1 cellular context compared by ENCODE assay signal in the genomic region with DNA sequence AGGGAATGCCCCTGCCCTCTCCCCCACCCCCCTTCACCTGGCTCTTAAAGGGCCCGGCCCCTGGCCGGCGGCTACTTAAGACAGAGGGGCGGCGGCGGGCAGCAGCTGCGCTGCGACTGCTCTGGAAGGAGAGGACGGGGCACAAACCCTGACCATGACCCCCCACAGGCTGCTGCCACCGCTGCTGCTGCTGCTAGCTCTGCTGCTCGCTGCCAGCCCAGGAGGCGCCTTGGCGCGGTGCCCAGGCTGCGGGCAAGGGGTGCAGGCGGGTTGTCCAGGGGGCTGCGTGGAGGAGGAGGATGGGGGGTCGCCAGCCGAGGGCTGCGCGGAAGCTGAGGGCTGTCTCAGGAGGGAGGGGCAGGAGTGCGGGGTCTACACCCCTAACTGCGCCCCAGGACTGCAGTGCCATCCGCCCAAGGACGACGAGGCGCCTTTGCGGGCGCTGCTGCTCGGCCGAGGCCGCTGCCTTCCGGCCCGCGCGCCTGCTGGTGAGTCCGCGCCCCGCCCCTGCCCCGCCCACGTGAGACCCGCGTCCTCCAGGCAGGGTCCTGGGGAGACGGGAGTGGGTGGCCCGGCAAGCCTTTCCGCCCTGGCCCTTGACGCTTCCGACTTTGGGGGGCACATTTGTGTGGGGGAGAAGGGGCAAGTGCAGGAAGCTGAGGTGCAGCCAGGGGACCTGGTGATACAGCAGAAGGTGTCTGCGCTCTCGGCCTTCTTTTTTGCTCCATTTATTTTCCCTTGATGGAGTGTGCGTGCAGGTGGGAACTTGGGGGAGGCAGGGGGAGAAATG.
TF ChIP-seq lines count a peak whose summit lies in the region.

A gene with protein sequence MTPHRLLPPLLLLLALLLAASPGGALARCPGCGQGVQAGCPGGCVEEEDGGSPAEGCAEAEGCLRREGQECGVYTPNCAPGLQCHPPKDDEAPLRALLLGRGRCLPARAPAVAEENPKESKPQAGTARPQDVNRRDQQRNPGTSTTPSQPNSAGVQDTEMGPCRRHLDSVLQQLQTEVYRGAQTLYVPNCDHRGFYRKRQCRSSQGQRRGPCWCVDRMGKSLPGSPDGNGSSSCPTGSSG (plus strand): TSS at position 104 of the 790 bp plus-strand sequence. CDS start 51 bp downstream, at position 155.

TF ChIP-seq in HepG2, 621 proteins besides CTCF, POLR2A, EP300 and RAD21 (continued from another document and continues in another):
- TF ChIP-seq, protein P1, sequence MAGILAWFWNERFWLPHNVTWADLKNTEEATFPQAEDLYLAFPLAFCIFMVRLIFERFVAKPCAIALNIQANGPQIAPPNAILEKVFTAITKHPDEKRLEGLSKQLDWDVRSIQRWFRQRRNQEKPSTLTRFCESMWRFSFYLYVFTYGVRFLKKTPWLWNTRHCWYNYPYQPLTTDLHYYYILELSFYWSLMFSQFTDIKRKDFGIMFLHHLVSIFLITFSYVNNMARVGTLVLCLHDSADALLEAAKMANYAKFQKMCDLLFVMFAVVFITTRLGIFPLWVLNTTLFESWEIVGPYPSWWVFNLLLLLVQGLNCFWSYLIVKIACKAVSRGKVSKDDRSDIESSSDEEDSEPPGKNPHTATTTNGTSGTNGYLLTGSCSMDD (CRISPR knock-in tag; IDR thresholded peaks at IDR 0.05): no peak
- TF ChIP-seq ZNF652 (CRISPR knock-in tag; IDR thresholded peaks at IDR 0.05; ENCODE audit: borderline replicate concordance, low read depth) (no peak), HHEX (CRISPR knock-in tag; IDR thresholded peaks at IDR 0.05) (no peak), ZNF468 (CRISPR knock-in tag; IDR thresholded peaks at IDR 0.05) (no peak), ZNF768 (CRISPR knock-in tag; IDR thresholded peaks at IDR 0.05) (peak; percentile 21; the same call in 1 of the 2 replicates), EED (CRISPR knock-in tag; IDR thresholded peaks at IDR 0.05) (no peak), TARDBP (CRISPR knock-in tag; IDR thresholded peaks at IDR 0.05) (no peak), TAF1 (CRISPR knock-in tag; IDR thresholded peaks at IDR 0.05) (no peak; the same call in 1 of the 2 replicates), ZNF670 (CRISPR knock-in tag; IDR thresholded peaks at IDR 0.05; ENCODE audit: borderline replicate concordance) (no peak), KDM4B (CRISPR knock-in tag; IDR thresholded peaks at IDR 0.05) (no peak), NCOA5 (CRISPR knock-in tag; IDR thresholded peaks at IDR 0.05) (no peak), ZNF17 (CRISPR knock-in tag; IDR thresholded peaks at IDR 0.05) (no peak), SSRP1 (CRISPR knock-in tag; IDR thresholded peaks at IDR 0.05) (no peak), POLR2G (IDR thresholded peaks at IDR 0.05; ENCODE audit: low read depth, low read length) (peak; percentile 22; the same call in 1 of the 2 replicates), MYC (CRISPR knock-in tag; IDR thresholded peaks at IDR 0.05; ENCODE audit: borderline replicate concordance) (peak; percentile 64), ZNF552 (CRISPR knock-in tag; IDR thresholded peaks at IDR 0.05; ENCODE audit: borderline replicate concordance) (0 out of 2 replicates have a peak, but pooled peaks have one; percentile 19), SRSF9 (IDR thresholded peaks at IDR 0.05; ENCODE audit: borderline replicate concordance, insufficient read depth, low read depth, low read length, poor library complexity, severe bottlenecking) (no peak), SMC3 (IDR thresholded peaks at IDR 0.05; ENCODE audit: low read length) (no peak), FOXA1 (IDR thresholded peaks at IDR 0.05) (no peak), FOXA1 (CRISPR knock-in tag; IDR thresholded peaks at IDR 0.05) (no peak), GATA4 (IDR thresholded peaks at IDR 0.05; ENCODE audit: borderline replicate concordance, low read depth) (no peak), MAZ (IDR thresholded peaks at IDR 0.05; ENCODE audit: borderline replicate concordance, low read depth, low read length) (no peak), MAZ (CRISPR knock-in tag; IDR thresholded peaks at IDR 0.05; ENCODE audit: low read depth) (no peak), HDAC2 (CRISPR knock-in tag; IDR thresholded peaks at IDR 0.05) (0 out of 2 replicates have a peak, but pooled peaks have one; percentile 36), CBX2 (IDR thresholded peaks at IDR 0.05; ENCODE audit: low read depth, low read length) (no peak), CBX2 (CRISPR knock-in tag; IDR thresholded peaks at IDR 0.05; ENCODE audit: low read depth) (no peak), ETV5 (CRISPR knock-in tag; IDR thresholded peaks at IDR 0.05; ENCODE audit: borderline replicate concordance) (peak; percentile 76), ZNF333 (CRISPR knock-in tag; IDR thresholded peaks at IDR 0.05; ENCODE audit: borderline replicate concordance) (no peak)
- TF ChIP-seq, protein P2, sequence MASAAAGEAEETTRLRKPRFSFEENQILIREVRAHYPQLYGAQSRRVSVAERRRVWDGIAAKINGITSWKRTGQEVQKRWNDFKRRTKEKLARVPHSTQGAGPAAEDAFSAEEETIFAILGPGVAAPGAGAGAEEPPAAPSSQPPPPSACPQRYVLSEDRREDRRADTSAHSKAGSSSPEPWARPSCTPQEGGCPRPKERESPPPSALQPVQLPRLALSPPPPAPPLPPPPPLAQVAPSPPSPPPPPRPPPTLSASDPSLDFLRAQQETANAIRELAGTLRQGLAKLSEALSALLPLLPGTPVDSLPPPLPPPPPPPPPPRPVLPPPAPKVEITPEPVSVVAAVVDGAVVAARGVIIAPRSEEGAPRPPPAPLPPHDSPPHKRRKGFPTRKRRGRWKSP (CRISPR knock-in tag; IDR thresholded peaks at IDR 0.05): no peak
- TF ChIP-seq, protein P3, sequence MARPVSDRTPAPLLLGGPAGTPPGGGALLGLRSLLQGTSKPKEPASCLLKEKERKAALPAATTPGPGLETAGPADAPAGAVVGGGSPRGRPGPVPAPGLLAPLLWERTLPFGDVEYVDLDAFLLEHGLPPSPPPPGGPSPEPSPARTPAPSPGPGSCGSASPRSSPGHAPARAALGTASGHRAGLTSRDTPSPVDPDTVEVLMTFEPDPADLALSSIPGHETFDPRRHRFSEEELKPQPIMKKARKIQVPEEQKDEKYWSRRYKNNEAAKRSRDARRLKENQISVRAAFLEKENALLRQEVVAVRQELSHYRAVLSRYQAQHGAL (CRISPR knock-in tag; IDR thresholded peaks at IDR 0.05; ENCODE audit: not compliant biosample characterization): no peak
- TF ChIP-seq, protein P4, sequence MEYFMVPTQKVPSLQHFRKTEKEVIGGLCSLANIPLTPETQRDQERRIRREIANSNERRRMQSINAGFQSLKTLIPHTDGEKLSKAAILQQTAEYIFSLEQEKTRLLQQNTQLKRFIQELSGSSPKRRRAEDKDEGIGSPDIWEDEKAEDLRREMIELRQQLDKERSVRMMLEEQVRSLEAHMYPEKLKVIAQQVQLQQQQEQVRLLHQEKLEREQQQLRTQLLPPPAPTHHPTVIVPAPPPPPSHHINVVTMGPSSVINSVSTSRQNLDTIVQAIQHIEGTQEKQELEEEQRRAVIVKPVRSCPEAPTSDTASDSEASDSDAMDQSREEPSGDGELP (IDR thresholded peaks at IDR 0.05; ENCODE audit: borderline replicate concordance, low read depth): no peak
- TF ChIP-seq, protein P5, sequence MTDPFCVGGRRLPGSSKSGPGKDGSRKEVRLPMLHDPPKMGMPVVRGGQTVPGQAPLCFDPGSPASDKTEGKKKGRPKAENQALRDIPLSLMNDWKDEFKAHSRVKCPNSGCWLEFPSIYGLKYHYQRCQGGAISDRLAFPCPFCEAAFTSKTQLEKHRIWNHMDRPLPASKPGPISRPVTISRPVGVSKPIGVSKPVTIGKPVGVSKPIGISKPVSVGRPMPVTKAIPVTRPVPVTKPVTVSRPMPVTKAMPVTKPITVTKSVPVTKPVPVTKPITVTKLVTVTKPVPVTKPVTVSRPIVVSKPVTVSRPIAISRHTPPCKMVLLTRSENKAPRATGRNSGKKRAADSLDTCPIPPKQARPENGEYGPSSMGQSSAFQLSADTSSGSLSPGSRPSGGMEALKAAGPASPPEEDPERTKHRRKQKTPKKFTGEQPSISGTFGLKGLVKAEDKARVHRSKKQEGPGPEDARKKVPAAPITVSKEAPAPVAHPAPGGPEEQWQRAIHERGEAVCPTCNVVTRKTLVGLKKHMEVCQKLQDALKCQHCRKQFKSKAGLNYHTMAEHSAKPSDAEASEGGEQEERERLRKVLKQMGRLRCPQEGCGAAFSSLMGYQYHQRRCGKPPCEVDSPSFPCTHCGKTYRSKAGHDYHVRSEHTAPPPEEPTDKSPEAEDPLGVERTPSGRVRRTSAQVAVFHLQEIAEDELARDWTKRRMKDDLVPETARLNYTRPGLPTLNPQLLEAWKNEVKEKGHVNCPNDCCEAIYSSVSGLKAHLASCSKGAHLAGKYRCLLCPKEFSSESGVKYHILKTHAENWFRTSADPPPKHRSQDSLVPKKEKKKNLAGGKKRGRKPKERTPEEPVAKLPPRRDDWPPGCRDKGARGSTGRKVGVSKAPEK (CRISPR knock-in tag; IDR thresholded peaks at IDR 0.05; ENCODE audit: borderline replicate concordance): no peak
- TF ChIP-seq, protein P6, sequence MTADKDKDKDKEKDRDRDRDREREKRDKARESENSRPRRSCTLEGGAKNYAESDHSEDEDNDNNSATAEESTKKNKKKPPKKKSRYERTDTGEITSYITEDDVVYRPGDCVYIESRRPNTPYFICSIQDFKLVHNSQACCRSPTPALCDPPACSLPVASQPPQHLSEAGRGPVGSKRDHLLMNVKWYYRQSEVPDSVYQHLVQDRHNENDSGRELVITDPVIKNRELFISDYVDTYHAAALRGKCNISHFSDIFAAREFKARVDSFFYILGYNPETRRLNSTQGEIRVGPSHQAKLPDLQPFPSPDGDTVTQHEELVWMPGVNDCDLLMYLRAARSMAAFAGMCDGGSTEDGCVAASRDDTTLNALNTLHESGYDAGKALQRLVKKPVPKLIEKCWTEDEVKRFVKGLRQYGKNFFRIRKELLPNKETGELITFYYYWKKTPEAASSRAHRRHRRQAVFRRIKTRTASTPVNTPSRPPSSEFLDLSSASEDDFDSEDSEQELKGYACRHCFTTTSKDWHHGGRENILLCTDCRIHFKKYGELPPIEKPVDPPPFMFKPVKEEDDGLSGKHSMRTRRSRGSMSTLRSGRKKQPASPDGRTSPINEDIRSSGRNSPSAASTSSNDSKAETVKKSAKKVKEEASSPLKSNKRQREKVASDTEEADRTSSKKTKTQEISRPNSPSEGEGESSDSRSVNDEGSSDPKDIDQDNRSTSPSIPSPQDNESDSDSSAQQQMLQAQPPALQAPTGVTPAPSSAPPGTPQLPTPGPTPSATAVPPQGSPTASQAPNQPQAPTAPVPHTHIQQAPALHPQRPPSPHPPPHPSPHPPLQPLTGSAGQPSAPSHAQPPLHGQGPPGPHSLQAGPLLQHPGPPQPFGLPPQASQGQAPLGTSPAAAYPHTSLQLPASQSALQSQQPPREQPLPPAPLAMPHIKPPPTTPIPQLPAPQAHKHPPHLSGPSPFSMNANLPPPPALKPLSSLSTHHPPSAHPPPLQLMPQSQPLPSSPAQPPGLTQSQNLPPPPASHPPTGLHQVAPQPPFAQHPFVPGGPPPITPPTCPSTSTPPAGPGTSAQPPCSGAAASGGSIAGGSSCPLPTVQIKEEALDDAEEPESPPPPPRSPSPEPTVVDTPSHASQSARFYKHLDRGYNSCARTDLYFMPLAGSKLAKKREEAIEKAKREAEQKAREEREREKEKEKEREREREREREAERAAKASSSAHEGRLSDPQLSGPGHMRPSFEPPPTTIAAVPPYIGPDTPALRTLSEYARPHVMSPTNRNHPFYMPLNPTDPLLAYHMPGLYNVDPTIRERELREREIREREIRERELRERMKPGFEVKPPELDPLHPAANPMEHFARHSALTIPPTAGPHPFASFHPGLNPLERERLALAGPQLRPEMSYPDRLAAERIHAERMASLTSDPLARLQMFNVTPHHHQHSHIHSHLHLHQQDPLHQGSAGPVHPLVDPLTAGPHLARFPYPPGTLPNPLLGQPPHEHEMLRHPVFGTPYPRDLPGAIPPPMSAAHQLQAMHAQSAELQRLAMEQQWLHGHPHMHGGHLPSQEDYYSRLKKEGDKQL (CRISPR knock-in tag; IDR thresholded peaks at IDR 0.05; ENCODE audit: low read depth): no peak
- TF ChIP-seq, protein P7, sequence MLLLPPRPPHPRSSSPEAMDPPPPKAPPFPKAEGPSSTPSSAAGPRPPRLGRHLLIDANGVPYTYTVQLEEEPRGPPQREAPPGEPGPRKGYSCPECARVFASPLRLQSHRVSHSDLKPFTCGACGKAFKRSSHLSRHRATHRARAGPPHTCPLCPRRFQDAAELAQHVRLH (CRISPR knock-in tag; IDR thresholded peaks at IDR 0.05; ENCODE audit: borderline replicate concordance, low read depth): no peak
- TF ChIP-seq, protein P8, sequence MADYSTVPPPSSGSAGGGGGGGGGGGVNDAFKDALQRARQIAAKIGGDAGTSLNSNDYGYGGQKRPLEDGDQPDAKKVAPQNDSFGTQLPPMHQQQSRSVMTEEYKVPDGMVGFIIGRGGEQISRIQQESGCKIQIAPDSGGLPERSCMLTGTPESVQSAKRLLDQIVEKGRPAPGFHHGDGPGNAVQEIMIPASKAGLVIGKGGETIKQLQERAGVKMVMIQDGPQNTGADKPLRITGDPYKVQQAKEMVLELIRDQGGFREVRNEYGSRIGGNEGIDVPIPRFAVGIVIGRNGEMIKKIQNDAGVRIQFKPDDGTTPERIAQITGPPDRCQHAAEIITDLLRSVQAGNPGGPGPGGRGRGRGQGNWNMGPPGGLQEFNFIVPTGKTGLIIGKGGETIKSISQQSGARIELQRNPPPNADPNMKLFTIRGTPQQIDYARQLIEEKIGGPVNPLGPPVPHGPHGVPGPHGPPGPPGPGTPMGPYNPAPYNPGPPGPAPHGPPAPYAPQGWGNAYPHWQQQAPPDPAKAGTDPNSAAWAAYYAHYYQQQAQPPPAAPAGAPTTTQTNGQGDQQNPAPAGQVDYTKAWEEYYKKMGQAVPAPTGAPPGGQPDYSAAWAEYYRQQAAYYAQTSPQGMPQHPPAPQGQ (CRISPR knock-in tag; IDR thresholded peaks at IDR 0.05; ENCODE audit: borderline replicate concordance): no peak
- TF ChIP-seq, protein P9, sequence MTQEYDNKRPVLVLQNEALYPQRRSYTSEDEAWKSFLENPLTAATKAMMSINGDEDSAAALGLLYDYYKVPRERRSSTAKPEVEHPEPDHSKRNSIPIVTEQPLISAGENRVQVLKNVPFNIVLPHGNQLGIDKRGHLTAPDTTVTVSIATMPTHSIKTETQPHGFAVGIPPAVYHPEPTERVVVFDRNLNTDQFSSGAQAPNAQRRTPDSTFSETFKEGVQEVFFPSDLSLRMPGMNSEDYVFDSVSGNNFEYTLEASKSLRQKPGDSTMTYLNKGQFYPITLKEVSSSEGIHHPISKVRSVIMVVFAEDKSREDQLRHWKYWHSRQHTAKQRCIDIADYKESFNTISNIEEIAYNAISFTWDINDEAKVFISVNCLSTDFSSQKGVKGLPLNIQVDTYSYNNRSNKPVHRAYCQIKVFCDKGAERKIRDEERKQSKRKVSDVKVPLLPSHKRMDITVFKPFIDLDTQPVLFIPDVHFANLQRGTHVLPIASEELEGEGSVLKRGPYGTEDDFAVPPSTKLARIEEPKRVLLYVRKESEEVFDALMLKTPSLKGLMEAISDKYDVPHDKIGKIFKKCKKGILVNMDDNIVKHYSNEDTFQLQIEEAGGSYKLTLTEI (CRISPR knock-in tag; conservative IDR thresholded peaks at IDR 0.05): no peak
- TF ChIP-seq, protein P10, sequence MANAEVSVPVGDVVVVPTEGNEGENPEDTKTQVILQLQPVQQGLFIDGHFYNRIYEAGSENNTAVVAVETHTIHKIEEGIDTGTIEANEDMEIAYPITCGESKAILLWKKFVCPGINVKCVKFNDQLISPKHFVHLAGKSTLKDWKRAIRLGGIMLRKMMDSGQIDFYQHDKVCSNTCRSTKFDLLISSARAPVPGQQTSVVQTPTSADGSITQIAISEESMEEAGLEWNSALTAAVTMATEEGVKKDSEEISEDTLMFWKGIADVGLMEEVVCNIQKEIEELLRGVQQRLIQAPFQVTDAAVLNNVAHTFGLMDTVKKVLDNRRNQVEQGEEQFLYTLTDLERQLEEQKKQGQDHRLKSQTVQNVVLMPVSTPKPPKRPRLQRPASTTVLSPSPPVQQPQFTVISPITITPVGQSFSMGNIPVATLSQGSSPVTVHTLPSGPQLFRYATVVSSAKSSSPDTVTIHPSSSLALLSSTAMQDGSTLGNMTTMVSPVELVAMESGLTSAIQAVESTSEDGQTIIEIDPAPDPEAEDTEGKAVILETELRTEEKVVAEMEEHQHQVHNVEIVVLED (CRISPR knock-in tag; IDR thresholded peaks at IDR 0.05; ENCODE audit: borderline replicate concordance): no peak
